ENCODE assay signal across 1 cellular context in genomic region chr13:99028890-99029289, GRCh38.
TF ChIP-seq lines count a peak whose summit lies in the region.

No MANE protein-coding gene starts in this region.

TF ChIP-seq in HepG2, 621 proteins besides CTCF, POLR2A, EP300 and RAD21 (continued from another document):
- peak; percentile 100 for TF ChIP-seq ZNF343 (CRISPR knock-in tag; IDR thresholded peaks at IDR 0.05)
